In genomic region chr7:114813597-114813996, GRCh38 we compare ENCODE assay signal across 14 cellular contexts.
DNase-seq lines count a peak whose midpoint lies in the region; ATAC-seq and TF ChIP-seq lines count a peak whose summit lies in the region.
"Had no signal": no experiment of that assay in that cellular context is flagged by ENCODE, and none has a peak within 500 bp of the region (broad histone marks: within the 10 kb centered on the region; RNA-seq: fewer than 3 reads in every experiment).

No MANE protein-coding gene starts in this region.

- in situ Hi-C loops in G401 (cut with HindIII; ENCODE audit: low sequenced_read_pairs): no loop called here

- no peak for TF ChIP-seq CTCF in foreskin keratinocyte (conservative IDR thresholded peaks at IDR 0.05)

- H3K27me3 Mint-ChIP-seq in activated CD4-positive, alpha-beta T cell treated with anti-CD3 and anti-CD28 coated beads for 36 hours: peaks cover 5% of the 10 kb centered on the region
- peaks cover 13% of the 10 kb centered on the region for H3K27me3 Mint-ChIP-seq in activated T-cell treated with anti-CD3 and anti-CD28 coated beads, Interleukin-2, amount 50 U/mL, for 72 hours (ENCODE audit: low read depth)
- H3K27me3 Mint-ChIP-seq in activated T-helper 2 cell treated with anti-CD3 and anti-CD28 coated beads, Interferon-gamma antibody, Interleukin-2, Interleukin-4, amounts not matched to agents 10 μg/mL and 5 μg/mL and 100 μg/mL, durations not matched to agents 14 hours and 24 hours and 36 hours (ENCODE audit: low read depth): no peaks in the 10 kb centered on the region
- H3K27me3 Mint-ChIP-seq in stimulated activated naive CD8-positive, alpha-beta T cell treated with anti-CD3 and anti-CD28 coated beads, Interleukin-15, amount 100 ng/mL, for 72 hours: peaks cover 14% of the 10 kb centered on the region

- CTCF ChIA-PET in activated CD4-positive, alpha-beta T cell treated with anti-CD3 and anti-CD28 coated beads for 36 hours (lab: Charles Lee): interaction anchor here (0.9 kb wide), 1 partner anchor 87 kb away, joined by 3 read pairs; no protein-coding TSS in a partner anchor

- no peak overlapping the region for H3K27ac ChIP-seq in foreskin keratinocyte
- H3K27ac ChIP-seq: C4-2B, GM23248 had no signal

- intact Hi-C loops in activated CD4-positive, alpha-beta T cell treated with anti-CD3 and anti-CD28 coated beads for 36 hours (cut with DNase I, micrococcal nuclease): no loop called here
- intact Hi-C loops in activated T-helper 2 cell treated with anti-CD3 and anti-CD28 coated beads, Interferon-gamma antibody, Interleukin-2, Interleukin-4, amounts not matched to agents 10 μg/mL and 5 μg/mL and 100 μg/mL, durations not matched to agents 14 hours and 24 hours and 36 hours (cut with micrococcal nuclease): loop anchor here (1.0 kb wide), 1 partner anchor 11 kb away; no protein-coding TSS in a partner anchor

- peaks cover 5% of the 10 kb centered on the region for H3K4me1 ChIP-seq in foreskin keratinocyte
- H3K4me1 ChIP-seq: BE2C had no signal

- peaks cover 25% of the 10 kb centered on the region for H3K4me1 Mint-ChIP-seq in activated CD4-positive, alpha-beta T cell treated with anti-CD3 and anti-CD28 coated beads for 36 hours
- peaks cover 38% of the 10 kb centered on the region for H3K4me1 Mint-ChIP-seq in activated T-cell treated with anti-CD3 and anti-CD28 coated beads, Interleukin-2, amount 50 U/mL, for 72 hours (ENCODE audit: low read depth)
- peaks cover 34% of the 10 kb centered on the region for H3K4me1 Mint-ChIP-seq in activated T-helper 2 cell treated with anti-CD3 and anti-CD28 coated beads, Interferon-gamma antibody, Interleukin-2, Interleukin-4, amounts not matched to agents 10 μg/mL and 5 μg/mL and 100 μg/mL, durations not matched to agents 14 hours and 24 hours and 36 hours (ENCODE audit: low read depth)
- peaks cover 26% of the 10 kb centered on the region for H3K4me1 Mint-ChIP-seq in stimulated activated naive CD8-positive, alpha-beta T cell treated with anti-CD3 and anti-CD28 coated beads, Interleukin-15, amount 100 ng/mL, for 72 hours

- peaks cover 3% of the 10 kb centered on the region for H3K9me3 Mint-ChIP-seq in activated CD4-positive, alpha-beta T cell treated with anti-CD3 and anti-CD28 coated beads for 36 hours (ENCODE audit: low read depth)
- peaks cover 2 to 3% of the 10 kb centered on the region in 2 donors for H3K9me3 Mint-ChIP-seq in activated T-cell treated with anti-CD3 and anti-CD28 coated beads, Interleukin-2, amount 50 U/mL, for 72 hours
- H3K9me3 Mint-ChIP-seq in activated T-helper 2 cell treated with anti-CD3 and anti-CD28 coated beads, Interferon-gamma antibody, Interleukin-2, Interleukin-4, amounts not matched to agents 10 μg/mL and 5 μg/mL and 100 μg/mL, durations not matched to agents 14 hours and 24 hours and 36 hours: peaks cover 11% of the 10 kb centered on the region
- peaks cover 0 to 7% of the 10 kb centered on the region in 2 donors for H3K9me3 Mint-ChIP-seq in stimulated activated naive CD8-positive, alpha-beta T cell treated with anti-CD3 and anti-CD28 coated beads, Interleukin-15, amount 100 ng/mL, for 72 hours

- no peak overlapping the region for H3K4me3 Mint-ChIP-seq in activated CD4-positive, alpha-beta T cell treated with anti-CD3 and anti-CD28 coated beads for 36 hours
- H3K4me3 Mint-ChIP-seq in activated T-cell treated with anti-CD3 and anti-CD28 coated beads, Interleukin-2, amount 50 U/mL, for 72 hours: peak overlapping the region in 1 of 2 donors; percentile 68
- H3K4me3 Mint-ChIP-seq in activated T-helper 2 cell treated with anti-CD3 and anti-CD28 coated beads, Interferon-gamma antibody, Interleukin-2, Interleukin-4, amounts not matched to agents 10 μg/mL and 5 μg/mL and 100 μg/mL, durations not matched to agents 14 hours and 24 hours and 36 hours (ENCODE audit: low read depth): no peak overlapping the region
- peak overlapping the region in 1 of 2 donors; percentile 23 for H3K4me3 Mint-ChIP-seq in stimulated activated naive CD8-positive, alpha-beta T cell treated with anti-CD3 and anti-CD28 coated beads, Interleukin-15, amount 100 ng/mL, for 72 hours

- peaks cover 4% of the 10 kb centered on the region for H3K36me3 Mint-ChIP-seq in activated CD4-positive, alpha-beta T cell treated with anti-CD3 and anti-CD28 coated beads for 36 hours (ENCODE audit: low read depth)
- peaks cover 9 to 10% of the 10 kb centered on the region in 2 donors for H3K36me3 Mint-ChIP-seq in activated T-cell treated with anti-CD3 and anti-CD28 coated beads, Interleukin-2, amount 50 U/mL, for 72 hours (ENCODE audit: insufficient read depth in 2 of 2)
- peaks cover 18% of the 10 kb centered on the region for H3K36me3 Mint-ChIP-seq in activated T-helper 2 cell treated with anti-CD3 and anti-CD28 coated beads, Interferon-gamma antibody, Interleukin-2, Interleukin-4, amounts not matched to agents 10 μg/mL and 5 μg/mL and 100 μg/mL, durations not matched to agents 14 hours and 24 hours and 36 hours (ENCODE audit: low read depth)
- H3K36me3 Mint-ChIP-seq: CD4-positive, alpha-beta memory T cell had no signal

- POLR2A ChIA-PET in activated CD4-positive, alpha-beta T cell treated with anti-CD3 and anti-CD28 coated beads for 36 hours (lab: Charles Lee): no interaction called here

- DNase-seq in activated CD4-positive, alpha-beta T cell treated with anti-CD3 and anti-CD28 coated beads for 36 hours: no peak
- DNase-seq in activated CD4-positive, alpha-beta T cell treated with anti-CD3 and anti-CD28 coated beads, Interleukin-2, amount 50 U/mL, for 4 hours: no peak
- no peak for DNase-seq in activated T-cell treated with anti-CD3 and anti-CD28 coated beads, Interleukin-2, amount 50 U/mL, for 72 hours
- DNase-seq in activated T-cell treated with anti-CD3 and anti-CD28 coated beads, Interleukin-2, amount 50 U/mL, for 48 hours: no peak
- no peak for DNase-seq in activated T-helper 2 cell treated with anti-CD3 and anti-CD28 coated beads, Interferon-gamma antibody, Interleukin-2, Interleukin-4, amounts not matched to agents 10 μg/mL and 5 μg/mL and 100 μg/mL, durations not matched to agents 14 hours and 24 hours and 36 hours (ENCODE audit: low spot score)
- no peak for DNase-seq in stimulated activated naive CD8-positive, alpha-beta T cell treated with anti-CD3 and anti-CD28 coated beads, Interleukin-15, amount 100 ng/mL, for 72 hours
- no peak for DNase-seq in G401 (ENCODE audit: low spot score)
- DNase-seq in foreskin keratinocyte: no peak
- DNase-seq: BE2C; CD4-positive, alpha-beta memory T cell; DMS79; GM23248 had no signal

- no peaks in the 10 kb centered on the region for H3K27me3 ChIP-seq in foreskin keratinocyte
- H3K27me3 ChIP-seq: BE2C had no signal

- peak; percentile 59 for ATAC-seq in activated CD4-positive, alpha-beta T cell treated with anti-CD3 and anti-CD28 coated beads for 36 hours
- ATAC-seq in activated T-cell treated with anti-CD3 and anti-CD28 coated beads, Interleukin-2, amount 50 U/mL, for 72 hours (replicated peaks in 1 of 2): peak; percentile 12 to 45
- peak; percentile 56 for ATAC-seq in stimulated activated naive CD8-positive, alpha-beta T cell treated with anti-CD3 and anti-CD28 coated beads, Interleukin-15, amount 100 ng/mL, for 72 hours
- ATAC-seq in foreskin keratinocyte: no peak
- ATAC-seq: HCT116 had no signal

- H3K27ac Mint-ChIP-seq in activated CD4-positive, alpha-beta T cell treated with anti-CD3 and anti-CD28 coated beads for 36 hours: no peak overlapping the region
- no peak overlapping the region for H3K27ac Mint-ChIP-seq in activated T-cell treated with anti-CD3 and anti-CD28 coated beads, Interleukin-2, amount 50 U/mL, for 72 hours
- peak overlapping the region; percentile 61 for H3K27ac Mint-ChIP-seq in activated T-helper 2 cell treated with anti-CD3 and anti-CD28 coated beads, Interferon-gamma antibody, Interleukin-2, Interleukin-4, amounts not matched to agents 10 μg/mL and 5 μg/mL and 100 μg/mL, durations not matched to agents 14 hours and 24 hours and 36 hours
- H3K27ac Mint-ChIP-seq in stimulated activated naive CD8-positive, alpha-beta T cell treated with anti-CD3 and anti-CD28 coated beads, Interleukin-15, amount 100 ng/mL, for 72 hours: no peak overlapping the region
